Comparison of ENCODE assay signal across 8 cellular contexts in genomic region chr9:35072461-35073275, GRCh38. TPM values are rescaled to one million over a fixed set of nuclear protein-coding genes. Genes with fewer than 3 reads are reported as not detected.
DNase-seq lines count a peak whose midpoint lies in the region; ATAC-seq lines count a peak whose summit lies in the region.

VCP (minus strand) TSS chr9:35072625; CDS start chr9:35072353, 272 bp downstream.

- peak; percentile 87 for ATAC-seq in HG02610 (IDR thresholded peaks at IDR 0.05; ENCODE audit: unreplicated experiment)
- ATAC-seq in activated naive CD4-positive, alpha-beta T cell treated with anti-CD3 and anti-CD28 coated beads, Interleukin-2, amount 50 U/mL, for 72 hours: peak; percentile 88 to 91

- DNase-seq in NCI-H1092 treated with DMSO at 0.1 percent for 48 hours (lab: John Stamatoyannopoulos, UW) (peak; percentile 100), SKM-1 (lab: John Stamatoyannopoulos, UW; ENCODE audit: unreplicated experiment) (peak; percentile 97), globus pallidus (ENCODE audit: low spot score) (peak; percentile 99), nucleus accumbens (lab: John Stamatoyannopoulos, UW) (peak; percentile 66 to 100 (median 98))
- peak; percentile 93 to 99 for DNase-seq in activated naive CD4-positive, alpha-beta T cell treated with anti-CD3 and anti-CD28 coated beads, Interleukin-2, amount 50 U/mL, for 72 hours (ENCODE audit: low spot score in 2 of 2)

- H3K36me3 Mint-ChIP-seq in activated naive CD4-positive, alpha-beta T cell treated with anti-CD3 and anti-CD28 coated beads, Interleukin-2, amount 50 U/mL, for 72 hours: peaks cover 50 to 72% of the 10 kb centered on the region in 2 donors

- no peaks in the 10 kb centered on the region for H3K9me3 Mint-ChIP-seq in activated naive CD4-positive, alpha-beta T cell treated with anti-CD3 and anti-CD28 coated beads, Interleukin-2, amount 50 U/mL, for 72 hours

- H3K27ac ChIP-seq in temporal lobe (ENCODE audit: low read depth, low read length): peak within 1 kb of the TSS; percentile 94

- H3K4me3 ChIP-seq in GM08714 (ENCODE audit: low read length): peak within 1 kb of the TSS; percentile 94

- H3K27ac Mint-ChIP-seq in activated naive CD4-positive, alpha-beta T cell treated with anti-CD3 and anti-CD28 coated beads, Interleukin-2, amount 50 U/mL, for 72 hours: peak within 1 kb of the TSS; percentile 94 to 99

RNA-seq across cellular contexts. Expression of gene VCP, which starts in this region (rescaled TPM):
- 100 to 1,000 TPM; 208 to 305 TPM for total RNA-seq in activated naive CD4-positive, alpha-beta T cell treated with anti-CD3 and anti-CD28 coated beads, Interleukin-2, amount 50 U/mL, for 72 hours
- 141 TPM for total RNA-seq in temporal lobe

Comparison
In these comparisons a context has a peak if more than half of its experiments do, and no peak if none do; other contexts are left out.
1. Peak in every context shown above with its lines: DNase-seq, ATAC-seq, H3K4me3 ChIP-seq and H3K27ac ChIP-seq.